ENCODE assay signal across 1 cellular context in the genomic region with DNA sequence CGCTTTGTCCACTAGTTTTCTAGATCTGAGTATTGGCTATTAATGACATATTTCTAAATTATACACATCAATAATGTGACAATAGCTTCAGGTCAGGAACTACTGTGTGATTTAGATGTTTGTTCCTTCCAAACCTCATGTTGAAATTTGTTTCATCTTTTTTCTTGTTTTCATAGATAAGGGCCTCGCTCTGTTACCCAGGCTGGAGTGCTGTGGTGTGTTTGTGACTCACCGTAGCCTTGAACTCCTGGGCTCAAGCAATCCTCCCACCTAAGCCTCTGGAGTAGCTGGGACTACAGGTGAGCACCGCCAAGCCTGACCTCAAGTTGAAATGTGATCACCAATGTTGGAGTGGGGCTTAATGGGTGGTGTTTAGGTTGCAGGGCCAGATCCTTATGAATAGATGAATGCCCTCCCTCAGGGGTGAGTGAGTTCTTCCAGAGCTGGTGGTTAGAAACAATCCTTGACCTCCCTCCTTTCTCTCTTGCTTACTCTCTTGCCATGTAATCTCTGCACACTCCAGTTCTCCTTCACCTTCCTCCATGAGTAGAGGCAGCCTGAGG.
TF ChIP-seq lines count a peak whose summit lies in the region.

No MANE protein-coding gene starts in this region.

TF ChIP-seq in HepG2, 621 proteins besides CTCF, POLR2A, EP300 and RAD21 (continued from another document and continues in another):
- TF ChIP-seq, protein P1, sequence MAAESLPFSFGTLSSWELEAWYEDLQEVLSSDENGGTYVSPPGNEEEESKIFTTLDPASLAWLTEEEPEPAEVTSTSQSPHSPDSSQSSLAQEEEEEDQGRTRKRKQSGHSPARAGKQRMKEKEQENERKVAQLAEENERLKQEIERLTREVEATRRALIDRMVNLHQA (CRISPR knock-in tag; IDR thresholded peaks at IDR 0.05): no peak
- TF ChIP-seq, protein P2, sequence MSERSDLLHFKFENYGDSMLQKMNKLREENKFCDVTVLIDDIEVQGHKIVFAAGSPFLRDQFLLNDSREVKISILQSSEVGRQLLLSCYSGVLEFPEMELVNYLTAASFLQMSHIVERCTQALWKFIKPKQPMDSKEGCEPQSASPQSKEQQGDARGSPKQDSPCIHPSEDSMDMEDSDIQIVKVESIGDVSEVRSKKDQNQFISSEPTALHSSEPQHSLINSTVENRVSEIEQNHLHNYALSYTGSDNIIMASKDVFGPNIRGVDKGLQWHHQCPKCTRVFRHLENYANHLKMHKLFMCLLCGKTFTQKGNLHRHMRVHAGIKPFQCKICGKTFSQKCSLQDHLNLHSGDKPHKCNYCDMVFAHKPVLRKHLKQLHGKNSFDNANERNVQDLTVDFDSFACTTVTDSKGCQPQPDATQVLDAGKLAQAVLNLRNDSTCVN (CRISPR knock-in tag; IDR thresholded peaks at IDR 0.05; ENCODE audit: borderline replicate concordance): peak; percentile 47; the same call in 1 of the 2 replicates
- TF ChIP-seq FIP1L1 (IDR thresholded peaks at IDR 0.05; ENCODE audit: borderline replicate concordance, insufficient read depth, low read depth, low read length) (no peak), ZKSCAN8 (CRISPR knock-in tag; IDR thresholded peaks at IDR 0.05; ENCODE audit: borderline replicate concordance) (no peak; the same call in 1 of the 2 replicates), RELA (CRISPR knock-in tag; IDR thresholded peaks at IDR 0.05) (no peak), HNRNPH1 (optimal IDR thresholded peaks at IDR 0.05; ENCODE audit: low read depth, low read length) (no peak), ZNF724P (CRISPR knock-in tag; IDR thresholded peaks at IDR 0.05; ENCODE audit: borderline replicate concordance) (no peak), CCDC6 (CRISPR knock-in tag; IDR thresholded peaks at IDR 0.05) (peak; percentile 74; the same call in 1 of the 2 replicates), ZNF788 (CRISPR knock-in tag; IDR thresholded peaks at IDR 0.05; ENCODE audit: borderline replicate concordance) (peak; percentile 73; the same call in 1 of the 2 replicates), ZNF280D (CRISPR knock-in tag; IDR thresholded peaks at IDR 0.05) (peak; percentile 68; the same call in 1 of the 2 replicates), HDAC6 (IDR thresholded peaks at IDR 0.05; ENCODE audit: low read depth, low read length) (no peak), NFATC3 (CRISPR knock-in tag; IDR thresholded peaks at IDR 0.05) (no peak), MEF2D (CRISPR knock-in tag; IDR thresholded peaks at IDR 0.05) (no peak), ZNF552 (CRISPR knock-in tag; IDR thresholded peaks at IDR 0.05; ENCODE audit: borderline replicate concordance) (no peak), GATAD2A (CRISPR knock-in tag; IDR thresholded peaks at IDR 0.05) (peak; percentile 95), TAF1 (CRISPR knock-in tag; IDR thresholded peaks at IDR 0.05) (no peak), ZBTB33 (CRISPR knock-in tag; IDR thresholded peaks at IDR 0.05) (peak; percentile 54; the same call in 1 of the 2 replicates), ELF3 (CRISPR knock-in tag; IDR thresholded peaks at IDR 0.05) (peak; percentile 72; the same call in 1 of the 2 replicates), ZNF569 (CRISPR knock-in tag; IDR thresholded peaks at IDR 0.05; ENCODE audit: borderline replicate concordance) (no peak), ZNF790 (CRISPR knock-in tag; IDR thresholded peaks at IDR 0.05; ENCODE audit: borderline replicate concordance) (no peak), GTF3A (CRISPR knock-in tag; conservative IDR thresholded peaks at IDR 0.05) (no peak), ZBTB39 (CRISPR knock-in tag; IDR thresholded peaks at IDR 0.05) (0 out of 2 replicates have a peak, but pooled peaks have one; percentile 18), GABPB1 (CRISPR knock-in tag; IDR thresholded peaks at IDR 0.05) (peak; percentile 40; the same call in 1 of the 2 replicates), CCAR2 (optimal IDR thresholded peaks at IDR 0.05; ENCODE audit: low read depth, low read length) (no peak), RFXAP (CRISPR knock-in tag; IDR thresholded peaks at IDR 0.05; ENCODE audit: borderline replicate concordance) (no peak), ZNF766 (CRISPR knock-in tag; IDR thresholded peaks at IDR 0.05; ENCODE audit: borderline replicate concordance) (no peak; the same call in 1 of the 2 replicates), TCF7 (IDR thresholded peaks at IDR 0.05; ENCODE audit: low read depth) (peak; percentile 88), SMC3 (IDR thresholded peaks at IDR 0.05; ENCODE audit: low read length) (no peak), MTF1 (CRISPR knock-in tag; IDR thresholded peaks at IDR 0.05) (no peak), PCBP1 (IDR thresholded peaks at IDR 0.05; ENCODE audit: borderline replicate concordance, low read depth, low read length) (no peak), ZNF138 (CRISPR knock-in tag; IDR thresholded peaks at IDR 0.05; ENCODE audit: low read depth) (no peak), ZNF143 (CRISPR knock-in tag; IDR thresholded peaks at IDR 0.05) (no peak), ZNF580 (CRISPR knock-in tag; IDR thresholded peaks at IDR 0.05; ENCODE audit: borderline replicate concordance, low read depth) (peak; percentile 35; the same call in 1 of the 2 replicates), NFYC (CRISPR knock-in tag; IDR thresholded peaks at IDR 0.05) (no peak), CENPT (CRISPR knock-in tag; IDR thresholded peaks at IDR 0.05; ENCODE audit: low read depth) (no peak), ZNF205 (CRISPR knock-in tag; IDR thresholded peaks at IDR 0.05) (no peak), XRCC5 (optimal IDR thresholded peaks at IDR 0.05; ENCODE audit: low read length) (peak; percentile 50), ZBTB42 (CRISPR knock-in tag; IDR thresholded peaks at IDR 0.05) (no peak), ETV5 (CRISPR knock-in tag; IDR thresholded peaks at IDR 0.05; ENCODE audit: borderline replicate concordance) (peak; percentile 88; the same call in 1 of the 2 replicates), ZNF281 (CRISPR knock-in tag; IDR thresholded peaks at IDR 0.05; ENCODE audit: borderline replicate concordance) (no peak), ZNF749 (CRISPR knock-in tag; IDR thresholded peaks at IDR 0.05; ENCODE audit: borderline replicate concordance) (no peak), PAF1 (CRISPR knock-in tag; IDR thresholded peaks at IDR 0.05) (no peak), FOXP1 (IDR thresholded peaks at IDR 0.05) (peak; percentile 66), FOXP1 (CRISPR knock-in tag; IDR thresholded peaks at IDR 0.05) (peak; percentile 89), ZFP90 (CRISPR knock-in tag; IDR thresholded peaks at IDR 0.05; ENCODE audit: borderline replicate concordance) (no peak)
- TF ChIP-seq, protein P3, sequence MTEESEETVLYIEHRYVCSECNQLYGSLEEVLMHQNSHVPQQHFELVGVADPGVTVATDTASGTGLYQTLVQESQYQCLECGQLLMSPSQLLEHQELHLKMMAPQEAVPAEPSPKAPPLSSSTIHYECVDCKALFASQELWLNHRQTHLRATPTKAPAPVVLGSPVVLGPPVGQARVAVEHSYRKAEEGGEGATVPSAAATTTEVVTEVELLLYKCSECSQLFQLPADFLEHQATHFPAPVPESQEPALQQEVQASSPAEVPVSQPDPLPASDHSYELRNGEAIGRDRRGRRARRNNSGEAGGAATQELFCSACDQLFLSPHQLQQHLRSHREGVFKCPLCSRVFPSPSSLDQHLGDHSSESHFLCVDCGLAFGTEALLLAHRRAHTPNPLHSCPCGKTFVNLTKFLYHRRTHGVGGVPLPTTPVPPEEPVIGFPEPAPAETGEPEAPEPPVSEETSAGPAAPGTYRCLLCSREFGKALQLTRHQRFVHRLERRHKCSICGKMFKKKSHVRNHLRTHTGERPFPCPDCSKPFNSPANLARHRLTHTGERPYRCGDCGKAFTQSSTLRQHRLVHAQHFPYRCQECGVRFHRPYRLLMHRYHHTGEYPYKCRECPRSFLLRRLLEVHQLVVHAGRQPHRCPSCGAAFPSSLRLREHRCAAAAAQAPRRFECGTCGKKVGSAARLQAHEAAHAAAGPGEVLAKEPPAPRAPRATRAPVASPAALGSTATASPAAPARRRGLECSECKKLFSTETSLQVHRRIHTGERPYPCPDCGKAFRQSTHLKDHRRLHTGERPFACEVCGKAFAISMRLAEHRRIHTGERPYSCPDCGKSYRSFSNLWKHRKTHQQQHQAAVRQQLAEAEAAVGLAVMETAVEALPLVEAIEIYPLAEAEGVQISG (CRISPR knock-in tag; IDR thresholded peaks at IDR 0.05): peak; percentile 73
- TF ChIP-seq, protein P4, sequence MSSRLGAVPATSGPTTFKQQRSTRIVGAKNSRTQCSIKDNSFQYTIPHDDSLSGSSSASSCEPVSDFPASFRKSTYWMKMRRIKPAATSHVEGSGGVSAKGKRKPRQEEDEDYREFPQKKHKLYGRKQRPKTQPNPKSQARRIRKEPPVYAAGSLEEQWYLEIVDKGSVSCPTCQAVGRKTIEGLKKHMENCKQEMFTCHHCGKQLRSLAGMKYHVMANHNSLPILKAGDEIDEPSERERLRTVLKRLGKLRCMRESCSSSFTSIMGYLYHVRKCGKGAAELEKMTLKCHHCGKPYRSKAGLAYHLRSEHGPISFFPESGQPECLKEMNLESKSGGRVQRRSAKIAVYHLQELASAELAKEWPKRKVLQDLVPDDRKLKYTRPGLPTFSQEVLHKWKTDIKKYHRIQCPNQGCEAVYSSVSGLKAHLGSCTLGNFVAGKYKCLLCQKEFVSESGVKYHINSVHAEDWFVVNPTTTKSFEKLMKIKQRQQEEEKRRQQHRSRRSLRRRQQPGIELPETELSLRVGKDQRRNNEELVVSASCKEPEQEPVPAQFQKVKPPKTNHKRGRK (CRISPR knock-in tag; IDR thresholded peaks at IDR 0.05): no peak
